19 cellular contexts compared by ENCODE assay signal in genomic region chr1:53373246-53373645, GRCh38.
"Had no signal": no experiment of that assay in that cellular context is flagged by ENCODE, and none has a peak within 500 bp of the region (broad histone marks: within the 10 kb centered on the region; RNA-seq: fewer than 3 reads in every experiment).

No MANE protein-coding gene starts in this region.

- H3K4me1 ChIP-seq: ascending aorta, breast epithelium, thyroid gland, uterus had no signal

- H3K4me3 Mint-ChIP-seq: activated naive CD8-positive, alpha-beta T cell treated with anti-CD3 and anti-CD28 coated beads, Interleukin-2, amount 50 U/mL, for 24 hours; memory B cell; naive thymus-derived CD8-positive, alpha-beta T cell; stimulated activated naive CD8-positive, alpha-beta T cell treated with anti-CD3 and anti-CD28 coated beads, Interleukin-15, amount 100 ng/mL, for 72 hours; T-cell had no signal

- FAIRE-seq: endometrium, keratinocyte had no signal

- H3K27me3 ChIP-seq: ascending aorta, breast epithelium, thyroid gland, uterus had no signal

- H3K27ac ChIP-seq: ascending aorta, breast epithelium, dorsolateral prefrontal cortex, neutrophil, SK-N-MC, skin epidermis, thyroid gland, uterus had no signal

- DNase-seq: activated CD4-positive, alpha-beta T cell treated with anti-CD3 and anti-CD28 coated beads for 1 hour; activated CD4-positive, alpha-beta T cell treated with anti-CD3 and anti-CD28 coated beads, Interleukin-2, amount 50 U/mL, for 48 hours; activated naive CD8-positive, alpha-beta T cell treated with anti-CD3 and anti-CD28 coated beads, Interleukin-2, amount 50 U/mL, for 24 hours; left ventricle myocardium superior; T-helper 9 cell; thyroid gland had no signal

- H3K27ac Mint-ChIP-seq: activated naive CD8-positive, alpha-beta T cell treated with anti-CD3 and anti-CD28 coated beads, Interleukin-2, amount 50 U/mL, for 24 hours; memory B cell; stimulated activated naive CD8-positive, alpha-beta T cell treated with anti-CD3 and anti-CD28 coated beads, Interleukin-15, amount 100 ng/mL, for 72 hours; T-cell had no signal

- H3K9me3 Mint-ChIP-seq: activated naive CD8-positive, alpha-beta T cell treated with anti-CD3 and anti-CD28 coated beads, Interleukin-2, amount 50 U/mL, for 24 hours; memory B cell; naive thymus-derived CD8-positive, alpha-beta T cell; stimulated activated naive CD8-positive, alpha-beta T cell treated with anti-CD3 and anti-CD28 coated beads, Interleukin-15, amount 100 ng/mL, for 72 hours; T-cell had no signal

- H3K36me3 ChIP-seq: ascending aorta, breast epithelium, neutrophil, thyroid gland, uterus had no signal

- H3K9me3 ChIP-seq: ascending aorta, breast epithelium, neutrophil, thyroid gland, uterus had no signal

- H3K27me3 Mint-ChIP-seq: activated naive CD8-positive, alpha-beta T cell treated with anti-CD3 and anti-CD28 coated beads, Interleukin-2, amount 50 U/mL, for 24 hours; stimulated activated naive CD8-positive, alpha-beta T cell treated with anti-CD3 and anti-CD28 coated beads, Interleukin-15, amount 100 ng/mL, for 72 hours; T-cell had no signal

- H3K36me3 Mint-ChIP-seq: memory B cell; naive thymus-derived CD8-positive, alpha-beta T cell; T-cell had no signal

- ATAC-seq: activated naive CD8-positive, alpha-beta T cell treated with anti-CD3 and anti-CD28 coated beads, Interleukin-2, amount 50 U/mL, for 24 hours; left ventricle myocardium superior; naive thymus-derived CD8-positive, alpha-beta T cell; stimulated activated naive CD8-positive, alpha-beta T cell treated with anti-CD3 and anti-CD28 coated beads, Interleukin-15, amount 100 ng/mL, for 72 hours; T-cell had no signal

- H3K4me3 ChIP-seq: ascending aorta, breast epithelium, dorsolateral prefrontal cortex, SK-N-MC, skin epidermis, thyroid gland, uterus had no signal
